Comparison of ENCODE assay signal across 1 cellular context in genomic region chr19:55552206-55552605, GRCh38.
TF ChIP-seq lines count a peak whose summit lies in the region.

No MANE protein-coding gene starts in this region.

TF ChIP-seq in GM12891, 5 proteins besides CTCF, POLR2A, EP300 and RAD21:
- TF ChIP-seq POU2F2 (IDR thresholded peaks at IDR 0.05; ENCODE audit: low read depth, low read length) (no peak), TAF1 (IDR thresholded peaks at IDR 0.05; ENCODE audit: low read depth, low read length) (no peak), PAX5 (IDR thresholded peaks at IDR 0.05; ENCODE audit: insufficient read depth, low read length, severe bottlenecking) (no peak), SPI1 (IDR thresholded peaks at IDR 0.05; ENCODE audit: low read depth, low read length) (no peak), POLR2AphosphoS5 (IDR thresholded peaks at IDR 0.05; ENCODE audit: low read depth, low read length) (no peak)
